Comparison of ENCODE assay signal across 20 cellular contexts in genomic region chr9:105421154-105421553, GRCh38. TPM values are rescaled to one million over a fixed set of nuclear protein-coding genes. Genes with fewer than 3 reads are reported as not detected.
DNase-seq lines count a peak whose midpoint lies in the region; ATAC-seq, FAIRE-seq and TF ChIP-seq lines count a peak whose summit lies in the region.
"Had no signal": no experiment of that assay in that cellular context is flagged by ENCODE, and none has a peak within 500 bp of the region (broad histone marks: within the 10 kb centered on the region; RNA-seq: fewer than 3 reads in every experiment).

No MANE protein-coding gene starts in this region.

- H3K9ac ChIP-seq in IMR-90 (ENCODE audit: low read depth, low read length): no peak overlapping the region
- H3K9ac ChIP-seq in K562 (ENCODE audit: insufficient read depth in 1 of 2, low read depth in 2 of 2, low read length in 2 of 2): no peak overlapping the region

- TF ChIP-seq CTCF in IMR-90 (conservative IDR thresholded peaks at IDR 0.05; ENCODE audit: low read depth, low read length): no peak
- TF ChIP-seq CTCF in K562 (IDR thresholded peaks at IDR 0.05 in 2 of 3, conservative IDR thresholded peaks at IDR 0.05 in 1 of 3; ENCODE audit: insufficient read depth in 2 of 3, low read depth in 1 of 3, low read length in 3 of 3): no peak

- no peak overlapping the region for H3K23ac ChIP-seq in IMR-90 (ENCODE audit: low read depth, low read length)

- no peak overlapping the region for H4K8ac ChIP-seq in IMR-90 (ENCODE audit: low read depth in 2 of 2, low read length in 2 of 2)

- no peak for TF ChIP-seq POLR2A in IMR-90 (IDR thresholded peaks at IDR 0.05; ENCODE audit: low read depth, low read length)
- no peak for TF ChIP-seq POLR2A in K562 (conservative IDR thresholded peaks at IDR 0.05)

- H3K36me3 ChIP-seq in IMR-90 (ENCODE audit: control insufficient read depth, insufficient read depth, low read length): no peaks in the 10 kb centered on the region
- H3K36me3 ChIP-seq in K562 (ENCODE audit: control insufficient read depth, insufficient read depth, low read length): no peaks in the 10 kb centered on the region

- WGBS in IMR-90 (ENCODE audit: extremely low coverage in 2 of 2, insufficient read length in 1 of 2), 2 experiments: no CpG with 5 or more reads among the region's 2 CpGs
- 4% methylated on average over 2 of the region's 2 CpGs for WGBS in K562 (ENCODE audit: insufficient coverage, low coverage, missing lambda C conversion rate)

- BruUV-seq in IMR-90 (replicated peaks; lab: Mats Ljungman, UMichigan): no TSS peak
- no TSS peak for BruUV-seq in K562 (replicated peaks; lab: Mats Ljungman, UMichigan)

- no peaks in the 10 kb centered on the region for H3K79me1 ChIP-seq in IMR-90 (ENCODE audit: low read depth in 1 of 2, low read length in 2 of 2)

- no peak for FAIRE-seq in K562 (lab: Jason Lieb, UNC)
- FAIRE-seq: GM12892, GM19239 had no signal

- H3K27me3 ChIP-seq in IMR-90 (ENCODE audit: control insufficient read depth, insufficient read depth, low read length) (no peaks in the 10 kb centered on the region), K562 (ENCODE audit: control insufficient read depth in 2 of 2, insufficient read depth in 2 of 2, low read length in 2 of 2) (peaks cover 10 to 12% of the 10 kb centered on the region in 2 experiments; a peak in 4 of 5 replicates)

- H3K4me3 Mint-ChIP-seq in activated CD4-positive, alpha-beta T cell treated with anti-CD3 and anti-CD28 coated beads, Interleukin-2, amount 10 ng/mL, durations not matched to agents 7 days and 5 days: no peak overlapping the region
- H3K4me3 Mint-ChIP-seq: B cell; CD4-positive, alpha-beta memory T cell; H9 had no signal

- no peak overlapping the region for H2BK5ac ChIP-seq in IMR-90 (ENCODE audit: low read depth, low read length, poor library complexity, severe bottlenecking)

- no peak overlapping the region for H3K56ac ChIP-seq in IMR-90 (ENCODE audit: extremely low read depth, insufficient read depth, low read length)

- H3K4me1 ChIP-seq in IMR-90 (ENCODE audit: control insufficient read depth, insufficient read depth, low read length) (no peaks in the 10 kb centered on the region), K562 (replicated peaks in 1 of 2; ENCODE audit: control insufficient read depth in 2 of 2, insufficient read depth in 2 of 2, low read length in 2 of 2) (no peaks in the 10 kb centered on the region)

- H2AK9ac ChIP-seq in IMR-90 (replicated peaks; ENCODE audit: low read depth, low read length, poor library complexity): no peak overlapping the region

- POLR2A ChIA-PET in IMR-90 (lab: Charles Lee; ENCODE audit: unreplicated experiment): no interaction called here
- POLR2A ChIA-PET in K562 (lab: Yijun Ruan, JAX): no interaction called here
- POLR2A ChIA-PET in activated CD4-positive, alpha-beta T cell treated with anti-CD3 and anti-CD28 coated beads, Interleukin-2, amount 10 ng/mL, durations not matched to agents 7 days and 5 days (lab: Charles Lee): no interaction called here

- no peak overlapping the region for H4K91ac ChIP-seq in IMR-90 (ENCODE audit: insufficient read depth, low read depth, low read length)

- H3K79me2 ChIP-seq in K562 (ENCODE audit: control insufficient read depth, insufficient read depth, low read length): no peaks in the 10 kb centered on the region

- TF ChIP-seq RAD21 in IMR-90 (IDR thresholded peaks at IDR 0.05; ENCODE audit: low read length): no peak
- TF ChIP-seq RAD21 in K562 (CRISPR knock-in tag; conservative IDR thresholded peaks at IDR 0.05 in 1 of 2, IDR thresholded peaks at IDR 0.05 in 1 of 2): no peak

- H3K27ac ChIP-seq in IMR-90 (ENCODE audit: insufficient read depth, low read length) (no peak overlapping the region), K562 (ENCODE audit: extremely low read depth, low read depth, low read length) (no peak overlapping the region)

- ATAC-seq in IMR-90 (ENCODE audit: low read depth) (no peak), K562 (no peak), HG03139 (IDR thresholded peaks at IDR 0.05; ENCODE audit: unreplicated experiment) (no peak), GM18498 (IDR thresholded peaks at IDR 0.05; ENCODE audit: unreplicated experiment) (no peak)

- CTCF ChIA-PET in IMR-90 (lab: Yijun Ruan, JAX) (no interaction called here), K562 (lab: Yijun Ruan, JAX; ENCODE audit: low intra/inter-chr PET ratio) (no interaction called here)
- CTCF ChIA-PET in activated CD4-positive, alpha-beta T cell treated with anti-CD3 and anti-CD28 coated beads, Interleukin-2, amount 10 ng/mL, durations not matched to agents 7 days and 5 days (lab: Charles Lee): no interaction called here

- peaks cover 4% of the 10 kb centered on the region for H3K27me3 Mint-ChIP-seq in activated CD4-positive, alpha-beta T cell treated with anti-CD3 and anti-CD28 coated beads, Interleukin-2, amount 10 ng/mL, durations not matched to agents 7 days and 5 days
- H3K27me3 Mint-ChIP-seq: B cell had no signal

- no peak overlapping the region for H3K18ac ChIP-seq in IMR-90 (ENCODE audit: low read depth, low read length)

- DNase-seq in NCI-H82 (lab: John Stamatoyannopoulos, UW): peak; percentile 33
- no peak for DNase-seq in NCI-H82 treated with DMSO at 0.1 percent for 48 hours (lab: John Stamatoyannopoulos, UW; ENCODE audit: unreplicated experiment)
- peak; percentile 28 for DNase-seq in IMR-90
- DNase-seq in K562 (ENCODE audit: extremely low read depth in 1 of 4, low spot score in 3 of 4): no peak
- DNase-seq in renal cortical epithelial cell (ENCODE audit: low read depth): peak; percentile 27
- no peak for DNase-seq in activated CD4-positive, alpha-beta T cell treated with anti-CD3 and anti-CD28 coated beads, Interleukin-2, amount 10 ng/mL, durations not matched to agents 7 days and 5 days
- DNase-seq: 8988T; ACHN; C1 segment of cervical spinal cord; CD4-positive, alpha-beta memory T cell; DMS153; DMS79 treated with DMSO at 0.1 percent for 48 hours; EL; GDM1; H9 had no signal

- H3K4ac ChIP-seq in IMR-90 (ENCODE audit: low read depth, low read length): no peak overlapping the region

- H3K9me3 ChIP-seq in IMR-90 (ENCODE audit: control insufficient read depth, insufficient read depth, low read length): no peaks in the 10 kb centered on the region
- no peaks in the 10 kb centered on the region for H3K9me3 ChIP-seq in K562 (replicated peaks; ENCODE audit: control insufficient read depth, insufficient read depth, low read depth, low read length)

- no peak overlapping the region for H2BK120ac ChIP-seq in IMR-90 (ENCODE audit: low read depth, low read length)

- TF ChIP-seq EP300 in K562 (IDR thresholded peaks at IDR 0.05; ENCODE audit: low read length): no peak

- H3K4me1 Mint-ChIP-seq in activated CD4-positive, alpha-beta T cell treated with anti-CD3 and anti-CD28 coated beads, Interleukin-2, amount 10 ng/mL, durations not matched to agents 7 days and 5 days: peaks cover 15% of the 10 kb centered on the region
- H3K4me1 Mint-ChIP-seq: CD4-positive, alpha-beta memory T cell; H9 had no signal

- H3K9me3 Mint-ChIP-seq in activated CD4-positive, alpha-beta T cell treated with anti-CD3 and anti-CD28 coated beads, Interleukin-2, amount 10 ng/mL, durations not matched to agents 7 days and 5 days: no peaks in the 10 kb centered on the region
- H3K9me3 Mint-ChIP-seq: CD4-positive, alpha-beta memory T cell had no signal

- intact Hi-C loops in IMR-90 (cut with micrococcal nuclease) (no loop called here), K562 (cut with micrococcal nuclease) (no loop called here)

- no peak overlapping the region for H2BK20ac ChIP-seq in IMR-90 (ENCODE audit: low read depth, low read length)

- no peak overlapping the region for H3K27ac Mint-ChIP-seq in activated CD4-positive, alpha-beta T cell treated with anti-CD3 and anti-CD28 coated beads, Interleukin-2, amount 10 ng/mL, durations not matched to agents 7 days and 5 days
- H3K27ac Mint-ChIP-seq: B cell; CD4-positive, alpha-beta memory T cell; H9 had no signal

- H3K4me2 ChIP-seq in IMR-90 (ENCODE audit: low read depth, low read length): no peak overlapping the region
- H3K4me2 ChIP-seq in K562 (ENCODE audit: insufficient read depth, low read length): no peak overlapping the region

- no peak overlapping the region for H4K5ac ChIP-seq in IMR-90 (ENCODE audit: low read depth, low read length)

- in situ Hi-C loops in IMR-90 (cut with MboI; ENCODE audit: low sequenced_read_pairs): no loop called here
- in situ Hi-C loops in K562 (cut with MboI): no loop called here

- H3K9me1 ChIP-seq in IMR-90 (ENCODE audit: insufficient read depth, low read length) (no peaks in the 10 kb centered on the region), K562 (ENCODE audit: control insufficient read depth, insufficient read depth, low read length) (no peaks in the 10 kb centered on the region)

- H3K14ac ChIP-seq in IMR-90 (replicated peaks; ENCODE audit: low read depth, low read length): no peak overlapping the region

- H4K20me1 ChIP-seq in IMR-90 (ENCODE audit: insufficient read depth, low read length): no peaks in the 10 kb centered on the region
- H4K20me1 ChIP-seq in K562 (replicated peaks; ENCODE audit: control insufficient read depth, insufficient read depth, low read length): no peaks in the 10 kb centered on the region

- dilution Hi-C loops in IMR-90 (cut with HindIII; ENCODE audit: low sequenced_read_pairs, unreplicated experiment): no loop called here

- H3K4me3 ChIP-seq in IMR-90 (ENCODE audit: insufficient read depth, low read depth, low read length) (no peak overlapping the region), K562 (no peak overlapping the region)

- no peak overlapping the region for H2BK15ac ChIP-seq in IMR-90 (ENCODE audit: low read depth, low read length)

- no peaks in the 10 kb centered on the region for H3K36me3 Mint-ChIP-seq in activated CD4-positive, alpha-beta T cell treated with anti-CD3 and anti-CD28 coated beads, Interleukin-2, amount 10 ng/mL, durations not matched to agents 7 days and 5 days (ENCODE audit: low read depth)
- H3K36me3 Mint-ChIP-seq: CD4-positive, alpha-beta memory T cell had no signal

- no peak overlapping the region for H2AFZ ChIP-seq in IMR-90 (replicated peaks; ENCODE audit: low read length, poor library complexity)
- H2AFZ ChIP-seq in K562 (ENCODE audit: low read depth, low read length): no peak overlapping the region

- H2AK5ac ChIP-seq in IMR-90 (ENCODE audit: low read depth, low read length): no peak overlapping the region

RNA-seq across cellular contexts. Expression of gene FSD1L, which starts 26.7 kb away (rescaled TPM):
- total RNA-seq in IMR-90 (2012; rRNA removed) (2.9 and 5.0 TPM in 2 replicates), K562 (2014; rRNA removed) (0.95 and 1.9 TPM in 2 replicates), K562 (2014; rRNA removed; fragmentation: Illumina TruSeq; extraction: Trizol) (3.1 and 5.4 TPM in 2 replicates), K562 (2015; rRNA removed; fragmentation: Illumina TruSeq; extraction: Trizol) (3.4 and 4.2 TPM in 2 replicates), K562 (2021) (2.2 and 2.5 TPM in 2 replicates), renal cortical epithelial cell (9.4 and 12.1 TPM in 2 replicates)
- polyA plus RNA-seq in IMR-90 (2012; rRNA removed) (0.80 and 1.4 TPM in 2 replicates), K562 (2011; rRNA removed) (2.5 and 3.9 TPM in 2 replicates), K562 (2014; fragmentation: Illumina TruSeq; extraction: Trizol) (1.8 and 2.1 TPM in 2 replicates), K562 (2014; fragmentation: Nextera tagmentation; extraction: Ambion mirVana) (1 to 10 TPM; 1.1 to 2.1 TPM), K562 (2014; rRNA removed) (1.1 and 1.3 TPM in 2 replicates)
- polyA plus RNA-seq in IMR-90 (2012; cell fraction: cytosol; rRNA removed): 0.03 and 0.05 TPM in 2 replicates
- 0.40 and 4.2 TPM in 2 replicates for polyA plus RNA-seq in IMR-90 (2012; cell fraction: nucleus; rRNA removed; ENCODE audit: low replicate concordance)
- 9.8 and 34.0 TPM in 2 replicates for total RNA-seq in K562 (2011; cell fraction: chromatin; rRNA removed; ENCODE audit: low replicate concordance)
- total RNA-seq in K562 (2011; cell fraction: nucleolus; rRNA removed): 3.2 and 5.9 TPM in 2 replicates
- total RNA-seq in K562 (2011; cell fraction: nucleoplasm; rRNA removed): 12.6 and 20.4 TPM in 2 replicates
- polyA plus RNA-seq in K562 (2011; cell fraction: cytosol; rRNA removed): 0.12 and 0.49 TPM in 2 replicates
- polyA plus RNA-seq in K562 (2011; cell fraction: nucleus; rRNA removed): 3.1 and 5.2 TPM in 2 replicates
- 1.1 and 2.0 TPM in 2 replicates for polyA plus RNA-seq in K562 (2012)
- polyA minus RNA-seq in K562 (2011; rRNA and poly(A)+ RNA removed): 7.9 and 10.7 TPM in 2 replicates
- polyA minus RNA-seq in K562 (2011; cell fraction: cytosol; rRNA and poly(A)+ RNA removed): 0.91 and 1.8 TPM in 2 replicates
- 9.8 and 17.7 TPM in 2 replicates for polyA minus RNA-seq in K562 (2011; cell fraction: nucleus; rRNA and poly(A)+ RNA removed)
- total RNA-seq in activated CD4-positive, alpha-beta T cell treated with anti-CD3 and anti-CD28 coated beads, Interleukin-2, amount 10 ng/mL, durations not matched to agents 7 days and 5 days: 1 to 10 TPM; 8.1 TPM

Comparison
In these comparisons a context has a peak if more than half of its experiments do, and no peak if none do; other contexts are left out.
1. DNase-seq: peak in NCI-H82 (single experiment), IMR-90 (single experiment) and renal cortical epithelial cell (single experiment); none in NCI-H82 treated with DMSO at 0.1 percent for 48 hours (single experiment), K562 (0 of 4) and activated CD4-positive, alpha-beta T cell treated with anti-CD3 and anti-CD28 coated beads, Interleukin-2, amount 10 ng/mL, durations not matched to agents 7 days and 5 days (single experiment).